Comparison of ENCODE assay signal across 12 cellular contexts in the genomic region with DNA sequence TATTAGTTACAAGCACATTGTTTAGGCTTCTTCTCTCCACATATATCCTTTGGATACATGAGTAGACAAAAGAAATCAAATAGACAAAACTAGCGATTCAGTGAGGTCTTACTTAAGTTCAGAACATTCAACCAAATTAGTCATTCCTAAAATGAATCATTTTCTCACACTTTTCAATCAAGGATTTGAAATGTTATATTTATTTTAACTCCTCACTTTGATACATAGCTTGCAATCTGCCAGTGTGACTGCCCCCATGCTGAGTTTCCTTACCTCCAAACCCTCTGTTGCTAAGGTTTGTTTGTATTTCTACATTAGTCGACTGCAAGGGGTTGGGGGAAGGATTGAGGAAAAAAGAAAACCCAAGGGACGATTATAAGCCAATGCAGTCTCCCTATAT. TPM values are rescaled to one million over a fixed set of nuclear protein-coding genes. Genes with fewer than 3 reads are reported as not detected.
DNase-seq lines count a peak whose midpoint lies in the region; ATAC-seq, FAIRE-seq and TF ChIP-seq lines count a peak whose summit lies in the region.
"Had no signal": no experiment of that assay in that cellular context is flagged by ENCODE, and none has a peak within 500 bp of the region (broad histone marks: within the 10 kb centered on the region; RNA-seq: fewer than 3 reads in every experiment).

No MANE protein-coding gene starts in this region.

- H3K79me2 ChIP-seq in GM12878 (ENCODE audit: control insufficient read depth, insufficient read depth, low read length) = peaks cover 6% of the 10 kb centered on the region

- no TSS peak for BruUV-seq in GM12878 (replicated peaks; lab: Mats Ljungman, UMichigan)

- DNase-seq in ELR (ENCODE audit: low read depth) (peak; percentile 51), GM12878 (ENCODE audit: low read depth, low spot score) (no peak), prostate gland (ENCODE audit: low spot score) (no peak), DMS153 (lab: John Stamatoyannopoulos, UW) (no peak), NCI-H526 treated with DMSO at 0.1 percent for 48 hours (lab: John Stamatoyannopoulos, UW) (no peak), CD1c-positive myeloid dendritic cell (ENCODE audit: extremely low spot score) (no peak)
- DNase-seq: activated CD8-positive, alpha-beta memory T cell treated with anti-CD3 and anti-CD28 coated beads, Interleukin-2, amount 50 U/mL, for 48 hours; C1 segment of cervical spinal cord; upper lobe of right lung had no signal

- H3K9ac ChIP-seq in GM12878 (ENCODE audit: control insufficient read depth, insufficient read depth, low read length) = peak overlapping the region; percentile 2; the same call in 1 of the 2 replicates

- no peaks in the 10 kb centered on the region for H4K20me1 ChIP-seq in GM12878 (ENCODE audit: control insufficient read depth, insufficient read depth)

- in situ Hi-C loops in GM12878 (cut with MboI) = no loop called here

- WGBS in GM12878 (ENCODE audit: insufficient coverage, insufficient replicate concordance, low lambda C conversion rate, missing lambda C conversion rate) = 1% methylated on average over 3 of the region's 3 CpGs
- 79% methylated on average over 3 of the region's 3 CpGs for WGBS in prostate gland

- TF ChIP-seq CTCF in GM12878 (IDR thresholded peaks at IDR 0.05 in 2 of 3, conservative IDR thresholded peaks at IDR 0.05 in 1 of 3; ENCODE audit: control insufficient read depth in 2 of 3, extremely low read depth in 1 of 3, insufficient read depth in 1 of 3, low read depth in 3 of 3, low read length in 3 of 3) (no peak), prostate gland (IDR thresholded peaks at IDR 0.05) (no peak)

- no peak overlapping the region for H2AFZ ChIP-seq in GM12878 (ENCODE audit: control insufficient read depth, low read depth, low read length)

- H3K4me3 ChIP-seq in GM12878 (peak overlapping the region; percentile 22), prostate gland (no peak overlapping the region)
- H3K4me3 ChIP-seq: upper lobe of right lung had no signal

- CTCF ChIA-PET in GM12878 (lab: Yijun Ruan, JAX) = interaction anchor here (0.8 to 1.4 kb wide), 6 partner anchors 12 to 125 kb away, joined by 3 to 13 read pairs (median 4); no protein-coding TSS in a partner anchor

- H3K27ac ChIP-seq in GM12878 (ENCODE audit: control insufficient read depth, insufficient read depth) = peak overlapping the region; percentile 35; the same call in 1 of the 2 replicates
- no peak overlapping the region for H3K27ac ChIP-seq in prostate gland
- H3K27ac ChIP-seq: upper lobe of right lung had no signal

- H3K9me3 ChIP-seq in GM12878 (replicated peaks; ENCODE audit: control insufficient read depth, insufficient read depth, low read length) = no peaks in the 10 kb centered on the region
- no peaks in the 10 kb centered on the region for H3K9me3 ChIP-seq in prostate gland
- H3K9me3 ChIP-seq: upper lobe of right lung had no signal

- H3K27me3 ChIP-seq in GM12878 (replicated peaks in 1 of 2; ENCODE audit: control insufficient read depth in 2 of 2, insufficient read depth in 2 of 2, low read length in 1 of 2) (peaks cover 0 to 5% of the 10 kb centered on the region in 2 experiments; a peak in 2 of 4 replicates), prostate gland (replicated peaks; ENCODE audit: insufficient read depth) (no peaks in the 10 kb centered on the region)

- no peak for TF ChIP-seq RAD21 in GM12878 (IDR thresholded peaks at IDR 0.05; ENCODE audit: insufficient read depth, low read depth, low read length)

- SMC1A ChIA-PET in GM12878 (lab: Charles Lee; ENCODE audit: uncharacterized antibody, unreplicated experiment) = interaction anchor here (0.8 to 2.0 kb wide), 7 partner anchors 9 to 91 kb away, joined by 3 to 5 read pairs (median 4); no protein-coding TSS in a partner anchor

- no peak for TF ChIP-seq POLR2A in GM12878 (IDR thresholded peaks at IDR 0.05; ENCODE audit: low read depth, low read length)
- no peak for TF ChIP-seq POLR2A in prostate gland (IDR thresholded peaks at IDR 0.05)

- H3K36me3 ChIP-seq in GM12878 (ENCODE audit: control insufficient read depth in 2 of 2, insufficient read depth in 2 of 2, low read length in 1 of 2) = no peaks in the 10 kb centered on the region
- no peaks in the 10 kb centered on the region for H3K36me3 ChIP-seq in prostate gland
- H3K36me3 ChIP-seq: upper lobe of right lung had no signal

- peak; percentile 6 for ATAC-seq in GM21360 (IDR thresholded peaks at IDR 0.05; ENCODE audit: unreplicated experiment)
- peak; percentile 7 for ATAC-seq in HG03108 (IDR thresholded peaks at IDR 0.05; ENCODE audit: unreplicated experiment)
- no peak; the same call in 1 of the 3 replicates for ATAC-seq in GM12878
- ATAC-seq: upper lobe of right lung had no signal

- RAD21 ChIA-PET in GM12878 (lab: Charles Lee; ENCODE audit: unreplicated experiment) = interaction anchor here (0.7 to 1.5 kb wide), 4 partner anchors 39 to 109 kb away, joined by 3 to 6 read pairs (median 3); no protein-coding TSS in a partner anchor

- peaks cover 22% of the 10 kb centered on the region for H3K4me1 ChIP-seq in GM12878 (ENCODE audit: control insufficient read depth, insufficient read depth, low read length)
- no peaks in the 10 kb centered on the region for H3K4me1 ChIP-seq in prostate gland (replicated peaks)
- H3K4me1 ChIP-seq: upper lobe of right lung had no signal

- peak overlapping the region; percentile 36 for H3K4me2 ChIP-seq in GM12878 (ENCODE audit: control insufficient read depth, insufficient read depth)

- POLR2A ChIA-PET in GM12878 (lab: Charles Lee) = interaction anchor here (0.9 to 1.1 kb wide), 2 partner anchors 49 to 51 kb away, joined by 3 to 5 read pairs; no protein-coding TSS in a partner anchor

- no peak for TF ChIP-seq EP300 in GM12878 (IDR thresholded peaks at IDR 0.05; ENCODE audit: borderline replicate concordance in 1 of 2, control insufficient read depth in 1 of 2, low read depth in 2 of 2, low read length in 2 of 2)

- FAIRE-seq in GM12878 (lab: Jason Lieb, UNC) = no peak
- FAIRE-seq: endothelial cell of umbilical vein had no signal

- intact Hi-C loops in GM12878 (cut with micrococcal nuclease; ENCODE audit: unreplicated experiment) (loop anchor here (2.0 to 5.0 kb wide), 2 partner anchors 37 to 52 kb away; no protein-coding TSS in a partner anchor), prostate gland (cut with DNase I) (no loop called here)

TF ChIP-seq in GM12878, 131 proteins besides CTCF, POLR2A, EP300 and RAD21:
- TF ChIP-seq CREB1 (IDR thresholded peaks at IDR 0.05; ENCODE audit: low read depth) (no peak), MXI1 (IDR thresholded peaks at IDR 0.05; ENCODE audit: low read depth, low read length) (no peak), FOXM1 (IDR thresholded peaks at IDR 0.05; ENCODE audit: low read depth, low read length) (peak; percentile 4; the same call in 1 of the 2 replicates), CBX5 (IDR thresholded peaks at IDR 0.05; ENCODE audit: low read depth) (0 out of 2 replicates have a peak, but pooled peaks have one; percentile 13)
TF ChIP-seq in GM12878: peak in this region for 2.

RNA-seq across cellular contexts. Expression of gene MOXD1, which starts 3.5 kb away (rescaled TPM):
- 8.6 and 10.6 TPM in 2 replicates for total RNA-seq in GM12878 (2013; cell fraction: nucleolus; rRNA removed)
- total RNA-seq in GM12878 (2014; rRNA removed) (0.56 and 0.87 TPM in 2 replicates), GM12878 (2014; rRNA removed; fragmentation: Illumina TruSeq; extraction: Trizol) (0.69 and 0.72 TPM in 2 replicates), GM12878 (2021) (0.87 and 1.3 TPM in 2 replicates), prostate gland (1 to 10 TPM; 4.0 to 5.5 TPM)
- polyA plus RNA-seq in GM12878 (2011; ENCODE audit: low read depth) = 5.2 TPM
- polyA plus RNA-seq in GM12878 (2011; rRNA removed) (2.1 and 2.9 TPM in 2 replicates), GM12878 (2014; fragmentation: Illumina TruSeq; extraction: Trizol) (0.73 and 1.2 TPM in 2 replicates), GM12878 (2014; fragmentation: Nextera tagmentation; extraction: Ambion mirVana) (under 1 TPM; 0.03 to 0.27 TPM), GM12878 (2014; rRNA removed) (0.65 and 0.88 TPM in 2 replicates), GM12878 (2016; fragmentation: Nextera tagmentation; extraction: Ambion mirVana) (under 1 TPM; 0.34 to 0.40 TPM)
- 1.2 and 1.5 TPM in 2 replicates for polyA plus RNA-seq in GM12878 (2011; cell fraction: cytosol; rRNA removed)
- polyA plus RNA-seq in GM12878 (2011; cell fraction: nucleus; rRNA removed) = 1.1 TPM in 2 replicates
- 4.6 and 5.1 TPM in 2 replicates for polyA plus RNA-seq in GM12878 (2012)
- polyA minus RNA-seq in GM12878 (2011; rRNA and poly(A)+ RNA removed) = 0.88 and 2.2 TPM in 2 replicates
- 0.53 and 0.73 TPM in 2 replicates for polyA minus RNA-seq in GM12878 (2011; cell fraction: cytosol; rRNA and poly(A)+ RNA removed)
- polyA minus RNA-seq in GM12878 (2011; cell fraction: nucleus; rRNA and poly(A)+ RNA removed) = 1.3 and 2.2 TPM in 2 replicates
- total RNA-seq: endothelial cell of umbilical vein had no signal
